1 cellular context compared by ENCODE assay signal in the genomic region with DNA sequence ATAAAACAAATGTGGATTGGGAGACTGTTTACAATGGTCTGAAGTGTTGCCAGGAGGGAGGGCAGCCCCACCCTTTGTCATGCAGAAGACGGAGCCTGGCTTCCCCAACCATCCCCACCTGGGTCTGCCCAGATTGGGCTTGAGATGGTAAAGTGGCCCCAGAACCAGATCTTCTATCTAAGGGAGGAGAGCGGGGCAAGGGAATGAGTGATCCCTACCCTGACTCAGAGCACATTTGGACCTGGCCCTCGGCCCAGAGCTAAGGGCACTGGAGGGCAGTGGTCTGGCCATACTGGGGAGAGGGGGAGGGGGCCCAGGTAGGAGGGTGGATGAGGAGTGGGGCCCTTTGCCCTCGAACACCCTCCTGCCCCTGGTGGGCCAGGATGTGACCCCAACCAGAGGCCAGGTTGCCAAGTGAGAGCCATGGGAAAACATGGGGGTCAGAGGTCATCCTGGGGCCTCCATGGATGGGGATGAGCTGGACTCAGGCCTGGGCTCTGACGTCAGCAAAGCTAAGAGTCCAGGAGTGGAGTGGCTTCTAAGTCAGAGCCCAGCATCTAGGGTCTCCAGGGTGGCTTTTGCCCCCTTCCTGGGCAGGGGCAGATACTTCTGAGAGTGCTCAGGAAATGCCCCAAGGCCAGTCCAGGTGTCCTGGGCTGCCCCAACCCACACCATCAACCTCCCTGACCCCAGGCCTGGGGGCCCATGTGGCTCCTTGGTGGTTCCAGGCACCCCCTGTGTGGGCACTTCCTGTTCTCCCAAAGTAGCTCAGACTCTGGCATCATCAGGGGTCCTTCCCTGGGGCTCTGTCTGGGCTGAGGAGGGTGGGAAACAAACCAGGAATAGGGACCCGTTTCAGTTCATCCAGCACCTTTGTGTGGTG.
TF ChIP-seq lines count a peak whose summit lies in the region.

No MANE protein-coding gene starts in this region.

TF ChIP-seq in H1, 55 proteins besides CTCF, POLR2A, EP300 and RAD21:
- 0 out of 2 replicates have a peak, but pooled peaks have one; percentile 28 for TF ChIP-seq SP1 (IDR thresholded peaks at IDR 0.05; ENCODE audit: low read depth, low read length)
- TF ChIP-seq POU5F1 (IDR thresholded peaks at IDR 0.05; ENCODE audit: low read depth, low read length) = peak; percentile 96
- peak; percentile 17 for TF ChIP-seq CTBP2 (IDR thresholded peaks at IDR 0.05; ENCODE audit: borderline replicate concordance, insufficient read depth, insufficient read length, low read length)
- TF ChIP-seq BCL11A (IDR thresholded peaks at IDR 0.05; ENCODE audit: low read depth in 2 of 2, low read length in 2 of 2) = no peak
- 0 out of 2 replicates have a peak, but pooled peaks have one; percentile 37 for TF ChIP-seq TCF12 (IDR thresholded peaks at IDR 0.05; ENCODE audit: low read depth, low read length)
- TF ChIP-seq, protein P1, sequence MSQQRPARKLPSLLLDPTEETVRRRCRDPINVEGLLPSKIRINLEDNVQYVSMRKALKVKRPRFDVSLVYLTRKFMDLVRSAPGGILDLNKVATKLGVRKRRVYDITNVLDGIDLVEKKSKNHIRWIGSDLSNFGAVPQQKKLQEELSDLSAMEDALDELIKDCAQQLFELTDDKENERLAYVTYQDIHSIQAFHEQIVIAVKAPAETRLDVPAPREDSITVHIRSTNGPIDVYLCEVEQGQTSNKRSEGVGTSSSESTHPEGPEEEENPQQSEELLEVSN (IDR thresholded peaks at IDR 0.05) = no peak
- TF ChIP-seq NANOG (IDR thresholded peaks at IDR 0.05; ENCODE audit: insufficient read depth, low read depth, low read length, poor library complexity, severe bottlenecking) = peak; percentile 64
TF ChIP-seq in H1: peak in this region for 5.
